20 cellular contexts compared by ENCODE assay signal in the genomic region with DNA sequence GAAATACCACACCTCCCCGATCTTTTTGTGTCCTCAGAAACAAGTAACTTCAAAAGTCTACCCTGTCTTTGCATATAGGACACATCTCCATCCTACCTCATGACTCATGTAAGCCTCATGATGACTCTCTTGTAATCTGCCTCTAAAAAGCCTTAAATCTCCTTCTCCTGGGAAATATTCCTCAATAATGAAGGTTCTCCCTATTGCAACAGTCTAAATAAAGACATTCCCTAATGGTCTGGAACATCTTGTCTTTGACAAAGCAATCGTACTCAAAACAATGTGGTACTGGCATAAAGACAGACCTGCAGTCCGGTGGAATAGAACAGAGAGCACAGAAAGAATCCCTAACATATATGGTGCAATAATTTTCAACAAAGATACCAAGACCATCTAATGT.
A peak's percentile ranks its signal among the peaks of the same experiment; 100 is the strongest.
DNase-seq lines count a peak whose midpoint lies in the region; ATAC-seq and TF ChIP-seq lines count a peak whose summit lies in the region.
"Had no signal": no experiment of that assay in that cellular context is flagged by ENCODE, and none has a peak within 500 bp of the region (broad histone marks: within the 10 kb centered on the region; RNA-seq: fewer than 3 reads in every experiment).

No MANE protein-coding gene starts in this region.

- DNase-seq in AG20443 (ENCODE audit: low spot score) (peak; percentile 11), HT1080 (ENCODE audit: low read depth) (peak; percentile 45), brain microvascular endothelial cell (peak; percentile 7), iris pigment epithelial cell (ENCODE audit: low read depth) (peak; percentile 57), immature natural killer cell (no peak), Peyer's patch (no peak), DMS 273 (lab: John Stamatoyannopoulos, UW; ENCODE audit: unreplicated experiment) (no peak)
- DNase-seq: activated CD4-positive, alpha-beta T cell treated with anti-CD3 and anti-CD28 coated beads, Interleukin-2, amount 50 U/mL, for 1 hour; KBM-7; NCI-H1105; NCI-H2171 treated with DMSO at 0.1 percent for 48 hours; NCI-H774; pancreas; small intestine; SW 1271 had no signal

- H3K4me1 ChIP-seq in Peyer's patch = no peaks in the 10 kb centered on the region
- H3K4me1 ChIP-seq: pancreas had no signal

- TF ChIP-seq POLR2A in Peyer's patch (IDR thresholded peaks at IDR 0.05) = no peak

- in situ Hi-C loops in brain microvascular endothelial cell (cut with HindIII; ENCODE audit: low pct_ligation_motif_present, low sequenced_read_pairs) = no loop called here

- no peaks in the 10 kb centered on the region for H3K9me3 ChIP-seq in Peyer's patch
- H3K9me3 ChIP-seq: pancreas, thoracic aorta had no signal

- H3K27ac ChIP-seq in brain microvascular endothelial cell = no peak overlapping the region
- H3K27ac ChIP-seq in Peyer's patch = no peak overlapping the region
- H3K27ac ChIP-seq: cardiac muscle cell, pancreas, thoracic aorta had no signal

- H3K4me3 ChIP-seq in brain microvascular endothelial cell (ENCODE audit: low read depth, low read length) = no peak overlapping the region
- H3K4me3 ChIP-seq in Peyer's patch = no peak overlapping the region
- H3K4me3 ChIP-seq: cardiac muscle cell, pancreas, thoracic aorta had no signal

- TF ChIP-seq CTCF in brain microvascular endothelial cell (IDR thresholded peaks at IDR 0.05; ENCODE audit: low read depth, low read length, missing control alignments) = no peak
- no peak for TF ChIP-seq CTCF in Peyer's patch (IDR thresholded peaks at IDR 0.05)

- H3K4me1 Mint-ChIP-seq in immature natural killer cell = no peaks in the 10 kb centered on the region

- H3K4me3 Mint-ChIP-seq in immature natural killer cell = no peak overlapping the region
- H3K4me3 Mint-ChIP-seq: activated naive CD4-positive, alpha-beta T cell treated with anti-CD3 and anti-CD28 coated beads, Interleukin-2, amount 50 U/mL, for 24 hours had no signal

- H3K27me3 ChIP-seq in brain microvascular endothelial cell (replicated peaks) = no peaks in the 10 kb centered on the region
- no peaks in the 10 kb centered on the region for H3K27me3 ChIP-seq in Peyer's patch
- H3K27me3 ChIP-seq: cardiac muscle cell, pancreas had no signal

- H3K36me3 ChIP-seq in brain microvascular endothelial cell (replicated peaks) (no peaks in the 10 kb centered on the region), Peyer's patch (no peaks in the 10 kb centered on the region)
- H3K36me3 ChIP-seq: cardiac muscle cell, pancreas, thoracic aorta had no signal

- H3K27ac Mint-ChIP-seq in immature natural killer cell = no peak overlapping the region
- H3K27ac Mint-ChIP-seq: activated naive CD4-positive, alpha-beta T cell treated with anti-CD3 and anti-CD28 coated beads, Interleukin-2, amount 50 U/mL, for 24 hours had no signal

- peaks cover 0 to 3% (median 0%) of the 10 kb centered on the region in 3 donors for H3K27me3 Mint-ChIP-seq in immature natural killer cell (ENCODE audit: low read depth in 3 of 3)
- H3K27me3 Mint-ChIP-seq: activated naive CD4-positive, alpha-beta T cell treated with anti-CD3 and anti-CD28 coated beads, Interleukin-2, amount 50 U/mL, for 24 hours had no signal

- no peaks in the 10 kb centered on the region for H3K9me3 Mint-ChIP-seq in immature natural killer cell
- H3K9me3 Mint-ChIP-seq: activated naive CD4-positive, alpha-beta T cell treated with anti-CD3 and anti-CD28 coated beads, Interleukin-2, amount 50 U/mL, for 24 hours had no signal

- ATAC-seq in HG03571 (IDR thresholded peaks at IDR 0.05; ENCODE audit: unreplicated experiment) = no peak
- ATAC-seq: esophagus mucosa, pancreas had no signal

- H3K36me3 Mint-ChIP-seq in immature natural killer cell = no peaks in the 10 kb centered on the region
- H3K36me3 Mint-ChIP-seq: activated naive CD4-positive, alpha-beta T cell treated with anti-CD3 and anti-CD28 coated beads, Interleukin-2, amount 50 U/mL, for 24 hours had no signal

Comparison
In these comparisons a context has a peak if more than half of its experiments do, and no peak if none do; other contexts are left out.
1. DNase-seq: peak in AG20443 (single experiment), HT1080 (single experiment), brain microvascular endothelial cell (single experiment) and iris pigment epithelial cell (single experiment); none in immature natural killer cell (0 of 3), Peyer's patch (0 of 3) and DMS 273 (single experiment).